ENCODE assay signal across 11 cellular contexts in the genomic region with DNA sequence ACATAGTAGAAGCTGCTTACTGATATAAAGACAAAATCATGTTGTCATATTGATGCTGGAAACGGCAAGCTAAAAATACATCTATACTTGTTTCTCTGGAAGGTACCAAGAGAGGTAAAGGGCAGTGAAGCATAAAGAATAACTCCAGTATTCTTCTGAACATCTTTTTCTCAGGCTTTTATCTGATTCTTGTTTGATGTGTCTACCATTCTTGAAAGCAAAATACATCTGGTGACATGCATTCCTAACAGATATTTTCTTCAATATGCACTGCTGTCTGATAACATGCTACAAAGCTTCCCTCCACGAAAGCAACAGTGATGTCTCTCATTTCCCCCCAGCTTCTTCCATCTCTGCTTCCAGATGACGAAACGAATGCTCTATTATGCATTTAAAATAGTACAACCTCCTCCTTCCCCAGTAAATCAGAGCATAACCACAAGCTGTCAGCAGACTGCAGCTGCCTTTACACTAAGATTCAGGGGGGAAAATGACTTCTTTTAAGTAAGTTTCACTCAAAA.
DNase-seq lines count a peak whose midpoint lies in the region; TF ChIP-seq lines count a peak whose summit lies in the region.
"Had no signal": no experiment of that assay in that cellular context is flagged by ENCODE, and none has a peak within 500 bp of the region (broad histone marks: within the 10 kb centered on the region; RNA-seq: fewer than 3 reads in every experiment).

No MANE protein-coding gene starts in this region.

- H3K9ac ChIP-seq in Loucy (ENCODE audit: low read depth, low read length, poor library complexity, severe bottlenecking) (no peak overlapping the region), neural cell (ENCODE audit: low read length) (peak overlapping the region; percentile 73)

- TF ChIP-seq EP300 in neural cell (conservative IDR thresholded peaks at IDR 0.05; ENCODE audit: poor library complexity, severe bottlenecking) = peak; percentile 55

- DNase-seq in NCI-H1417 (lab: John Stamatoyannopoulos, UW) = peak in 2 of 3 experiments; percentile 7 to 20
- DNase-seq in NCI-H1417 treated with DMSO at 0.1 percent for 48 hours (lab: John Stamatoyannopoulos, UW) = no peak
- DNase-seq in astrocyte of the hippocampus (ENCODE audit: low read depth, low spot score) = peak; percentile 20
- DNase-seq in NCI-H446 (lab: John Stamatoyannopoulos, UW) = no peak
- DNase-seq in LoVo (ENCODE audit: low spot score) = no peak
- no peak for DNase-seq in DMS114 treated with DMSO at 0.1 percent for 48 hours (lab: John Stamatoyannopoulos, UW; ENCODE audit: unreplicated experiment)
- DNase-seq: activated B cell treated with CpG ODN at 0.5 μM for 24 hours; NK-92 treated with Interleukin-12 subunit alpha and Interleukin-12 subunit beta, amount 100 ng/mL, for 24 hours had no signal

- H4K20me1 ChIP-seq in Loucy (ENCODE audit: insufficient read depth, low read length, poor library complexity, severe bottlenecking) (no peaks in the 10 kb centered on the region), neural cell (ENCODE audit: insufficient read depth) (no peaks in the 10 kb centered on the region)

- H3K27me3 ChIP-seq in Loucy (ENCODE audit: insufficient read depth, low read length, poor library complexity, severe bottlenecking) = no peaks in the 10 kb centered on the region
- no peaks in the 10 kb centered on the region for H3K27me3 ChIP-seq in neural cell (ENCODE audit: insufficient read depth, low read depth, low read length)

- no peak overlapping the region for H3K4me3 ChIP-seq in Loucy (ENCODE audit: low read length, poor library complexity, severe bottlenecking)
- H3K4me3 ChIP-seq in neural cell (ENCODE audit: low read length) = peak overlapping the region; percentile 65

- H3K4me2 ChIP-seq in Loucy (ENCODE audit: low read depth, low read length, poor library complexity, severe bottlenecking) = peak overlapping the region; percentile 35
- H3K4me2 ChIP-seq in neural cell (ENCODE audit: low read length) = peak overlapping the region; percentile 96

- TF ChIP-seq RAD21 in neural cell (conservative IDR thresholded peaks at IDR 0.05) = no peak

- H3K4me1 ChIP-seq in Loucy (ENCODE audit: insufficient read depth, low read length, poor library complexity, severe bottlenecking) = peaks cover 11% of the 10 kb centered on the region

- H3K9me2 ChIP-seq in Loucy (replicated peaks; ENCODE audit: low read depth, low read length) (no peaks in the 10 kb centered on the region), neural cell (ENCODE audit: insufficient read depth, low read length) (no peaks in the 10 kb centered on the region)

- H3F3A ChIP-seq in Loucy (ENCODE audit: low read depth) (no peaks in the 10 kb centered on the region; the same call in 1 of the 2 replicates), neural cell (ENCODE audit: insufficient read depth, low read length, poor library complexity, severe bottlenecking) (peaks cover 4% of the 10 kb centered on the region)

- no peak overlapping the region for H2AFZ ChIP-seq in Loucy (ENCODE audit: low read length)
- H2AFZ ChIP-seq in neural cell (ENCODE audit: low read depth, low read length) = no peak overlapping the region

- H3K27ac ChIP-seq in neural cell (ENCODE audit: low read length) = peak overlapping the region; percentile 91
- H3K27ac ChIP-seq: 22Rv1 had no signal

- H3K9me3 ChIP-seq in Loucy (ENCODE audit: insufficient read depth, low read depth, low read length) (no peaks in the 10 kb centered on the region), neural cell (ENCODE audit: low read length) (no peaks in the 10 kb centered on the region)

- peaks cover 16% of the 10 kb centered on the region; the same call in 1 of the 2 replicates for H3K36me3 ChIP-seq in Loucy (ENCODE audit: insufficient read depth, low read length)
- H3K36me3 ChIP-seq in neural cell (ENCODE audit: insufficient read depth, low read length) = peaks cover 6% of the 10 kb centered on the region

- TF ChIP-seq CTCF in Loucy (conservative IDR thresholded peaks at IDR 0.05; ENCODE audit: low read length) = no peak
- TF ChIP-seq CTCF in neural cell (IDR thresholded peaks at IDR 0.05; ENCODE audit: poor library complexity, severe bottlenecking) = peak; percentile 38

- no peaks in the 10 kb centered on the region for H3K79me2 ChIP-seq in Loucy (ENCODE audit: insufficient read depth, low read length)
- H3K79me2 ChIP-seq in neural cell (replicated peaks; ENCODE audit: insufficient read depth, low read length) = no peaks in the 10 kb centered on the region

TF ChIP-seq in neural cell, 6 proteins besides CTCF, POLR2A, EP300 and RAD21:
- TF ChIP-seq MXI1 (conservative IDR thresholded peaks at IDR 0.05; ENCODE audit: poor library complexity, severe bottlenecking) (peak; percentile 8), POLR2AphosphoS5 (IDR thresholded peaks at IDR 0.05) (peak; percentile 59), TAF1 (IDR thresholded peaks at IDR 0.05; ENCODE audit: low read depth) (no peak), EZH2 (IDR thresholded peaks at IDR 0.05; ENCODE audit: borderline replicate concordance, insufficient read depth, low read length, poor library complexity, severe bottlenecking) (no peak), SMC3 (conservative IDR thresholded peaks at IDR 0.05; ENCODE audit: poor library complexity) (peak; percentile 11)
- TF ChIP-seq, protein P1, sequence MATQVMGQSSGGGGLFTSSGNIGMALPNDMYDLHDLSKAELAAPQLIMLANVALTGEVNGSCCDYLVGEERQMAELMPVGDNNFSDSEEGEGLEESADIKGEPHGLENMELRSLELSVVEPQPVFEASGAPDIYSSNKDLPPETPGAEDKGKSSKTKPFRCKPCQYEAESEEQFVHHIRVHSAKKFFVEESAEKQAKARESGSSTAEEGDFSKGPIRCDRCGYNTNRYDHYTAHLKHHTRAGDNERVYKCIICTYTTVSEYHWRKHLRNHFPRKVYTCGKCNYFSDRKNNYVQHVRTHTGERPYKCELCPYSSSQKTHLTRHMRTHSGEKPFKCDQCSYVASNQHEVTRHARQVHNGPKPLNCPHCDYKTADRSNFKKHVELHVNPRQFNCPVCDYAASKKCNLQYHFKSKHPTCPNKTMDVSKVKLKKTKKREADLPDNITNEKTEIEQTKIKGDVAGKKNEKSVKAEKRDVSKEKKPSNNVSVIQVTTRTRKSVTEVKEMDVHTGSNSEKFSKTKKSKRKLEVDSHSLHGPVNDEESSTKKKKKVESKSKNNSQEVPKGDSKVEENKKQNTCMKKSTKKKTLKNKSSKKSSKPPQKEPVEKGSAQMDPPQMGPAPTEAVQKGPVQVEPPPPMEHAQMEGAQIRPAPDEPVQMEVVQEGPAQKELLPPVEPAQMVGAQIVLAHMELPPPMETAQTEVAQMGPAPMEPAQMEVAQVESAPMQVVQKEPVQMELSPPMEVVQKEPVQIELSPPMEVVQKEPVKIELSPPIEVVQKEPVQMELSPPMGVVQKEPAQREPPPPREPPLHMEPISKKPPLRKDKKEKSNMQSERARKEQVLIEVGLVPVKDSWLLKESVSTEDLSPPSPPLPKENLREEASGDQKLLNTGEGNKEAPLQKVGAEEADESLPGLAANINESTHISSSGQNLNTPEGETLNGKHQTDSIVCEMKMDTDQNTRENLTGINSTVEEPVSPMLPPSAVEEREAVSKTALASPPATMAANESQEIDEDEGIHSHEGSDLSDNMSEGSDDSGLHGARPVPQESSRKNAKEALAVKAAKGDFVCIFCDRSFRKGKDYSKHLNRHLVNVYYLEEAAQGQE (IDR thresholded peaks at IDR 0.05; ENCODE audit: borderline replicate concordance) = peak; percentile 54

Comparison
In these comparisons a context has a peak if more than half of its experiments do, and no peak if none do; other contexts are left out.
1. DNase-seq: peak in NCI-H1417 (2 of 3) and astrocyte of the hippocampus (single experiment); none in NCI-H1417 treated with DMSO at 0.1 percent for 48 hours (single experiment), NCI-H446 (0 of 2), LoVo (single experiment) and DMS114 treated with DMSO at 0.1 percent for 48 hours (single experiment).